In the genomic region with DNA sequence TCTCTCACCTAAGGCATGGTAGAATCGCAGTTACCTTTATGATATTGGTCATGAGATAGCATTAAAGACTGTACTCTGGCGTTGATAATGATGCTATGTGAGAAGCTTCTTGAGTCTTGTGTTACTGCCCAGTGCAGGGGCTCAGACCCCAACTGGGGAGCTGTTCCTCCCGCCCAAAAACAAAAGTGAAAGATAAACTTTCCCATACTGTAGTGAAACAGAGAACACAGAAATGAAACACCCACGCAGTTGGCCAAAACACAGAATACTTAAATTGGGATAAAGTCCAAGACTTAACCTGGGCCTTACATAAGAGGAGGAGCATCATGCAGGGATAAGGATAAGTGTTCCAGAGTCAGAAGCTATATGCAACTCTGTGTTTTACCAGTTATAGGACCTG, we compare ENCODE assay signal across 11 cellular contexts.
"Had no signal": no experiment of that assay in that cellular context is flagged by ENCODE, and none has a peak within 500 bp of the region (broad histone marks: within the 10 kb centered on the region; RNA-seq: fewer than 3 reads in every experiment).

No MANE protein-coding gene starts in this region.

- H3K36me3 Mint-ChIP-seq: natural killer cell treated with Interleukin-12 subunit alpha and Interleukin-12 subunit beta and Interleukin-15 and Interleukin-18, amount 100 ng/mL, for 72 hours had no signal

- H3K36me3 ChIP-seq: ascending aorta, right atrium auricular region, transverse colon had no signal

- H3K27me3 ChIP-seq: ascending aorta, right atrium auricular region, transverse colon had no signal

- H3K27ac ChIP-seq: ascending aorta, foreskin keratinocyte, right atrium auricular region, skin epidermis, transverse colon had no signal

- H3K27ac Mint-ChIP-seq: natural killer cell treated with Interleukin-12 subunit alpha and Interleukin-12 subunit beta and Interleukin-15 and Interleukin-18, amount 100 ng/mL, for 72 hours had no signal

- H3K4me1 ChIP-seq: ascending aorta, foreskin keratinocyte, right atrium auricular region, transverse colon had no signal

- H3K4me3 ChIP-seq: ascending aorta, mucosa of descending colon, right atrium auricular region, skin epidermis, transverse colon had no signal

- DNase-seq: activated gamma-delta T cell; activated T-cell treated with anti-CD3 and anti-CD28 coated beads, Interleukin-2, amount 50 U/mL, for 1 hour; foreskin keratinocyte; mucosa of descending colon; nucleus accumbens; SK-N-SH; transverse colon had no signal

- H3K4me3 Mint-ChIP-seq: natural killer cell treated with Interleukin-12 subunit alpha and Interleukin-12 subunit beta and Interleukin-15 and Interleukin-18, amount 100 ng/mL, for 72 hours had no signal

- H3K9me3 ChIP-seq: ascending aorta, mucosa of descending colon, right atrium auricular region, SK-N-SH, transverse colon had no signal
